20 cellular contexts compared by ENCODE assay signal in genomic region chr16:11476676-11477075, GRCh38.
"Had no signal": no experiment of that assay in that cellular context is flagged by ENCODE, and none has a peak within 500 bp of the region (broad histone marks: within the 10 kb centered on the region; RNA-seq: fewer than 3 reads in every experiment).

No MANE protein-coding gene starts in this region.

- H3K9ac ChIP-seq: parathyroid adenoma had no signal

- H3K4me3 ChIP-seq: gastroesophageal sphincter, heart left ventricle, hepatocyte, prostate gland, right atrium auricular region, sigmoid colon, stomach, thyroid gland had no signal

- H3K27ac Mint-ChIP-seq: natural killer cell; stimulated activated effector memory CD8-positive, alpha-beta T cell treated with anti-CD3 and anti-CD28 coated beads, Interleukin-12 subunit alpha, Interleukin-12 subunit beta, amount 100 ng/mL, for 72 hours; type B pancreatic cell had no signal

- ATAC-seq: gastroesophageal sphincter, left lobe of liver, natural killer cell had no signal

- H3K4me1 ChIP-seq: gastroesophageal sphincter, heart left ventricle, parathyroid adenoma, prostate gland, right atrium auricular region, sigmoid colon, thyroid gland had no signal

- FAIRE-seq: kidney had no signal

- H2AFZ ChIP-seq: hepatocyte, parathyroid adenoma had no signal

- H3K36me3 Mint-ChIP-seq: natural killer cell; stimulated activated effector memory CD8-positive, alpha-beta T cell treated with anti-CD3 and anti-CD28 coated beads, Interleukin-12 subunit alpha, Interleukin-12 subunit beta, amount 100 ng/mL, for 72 hours; type B pancreatic cell had no signal

- H3K27me3 ChIP-seq: heart left ventricle, hepatocyte, right atrium auricular region, sigmoid colon, stomach, thyroid gland had no signal

- H3K9me3 Mint-ChIP-seq: natural killer cell, type B pancreatic cell had no signal

- H3K79me2 ChIP-seq: hepatocyte, parathyroid adenoma had no signal

- H3K27ac ChIP-seq: gastroesophageal sphincter, heart left ventricle, hepatocyte, parathyroid adenoma, prostate gland, right atrium auricular region, sigmoid colon, stomach, thyroid gland had no signal

- H3K4me3 Mint-ChIP-seq: natural killer cell; stimulated activated effector memory CD8-positive, alpha-beta T cell treated with anti-CD3 and anti-CD28 coated beads, Interleukin-12 subunit alpha, Interleukin-12 subunit beta, amount 100 ng/mL, for 72 hours; type B pancreatic cell had no signal

- H3K4me2 ChIP-seq: hepatocyte had no signal

- H3K4me1 Mint-ChIP-seq: natural killer cell; stimulated activated effector memory CD8-positive, alpha-beta T cell treated with anti-CD3 and anti-CD28 coated beads, Interleukin-12 subunit alpha, Interleukin-12 subunit beta, amount 100 ng/mL, for 72 hours had no signal

- H3K36me3 ChIP-seq: gastroesophageal sphincter, heart left ventricle, prostate gland, right atrium auricular region, sigmoid colon, stomach, thyroid gland had no signal

- H3K9me3 ChIP-seq: gastroesophageal sphincter, prostate gland, stomach, thyroid gland had no signal

- DNase-seq: cerebellar nuclear complex; cortex of kidney; foreskin fibroblast; heart left ventricle; kidney; natural killer cell; sigmoid colon; stimulated activated CD4-positive, alpha-beta T cell treated with anti-CD3 and anti-CD28 coated beads, Interleukin-2, amount 100 ng/mL, for 24 hours; stimulated activated CD4-positive, alpha-beta T cell treated with anti-CD3 and anti-CD28 coated beads, Interleukin-4, amount 100 ng/mL, for 24 hours; stimulated activated naive CD4-positive, alpha-beta T cell treated with Interleukin-2 at 50 U/mL for 16 hours; stomach; thyroid gland had no signal
